Comparison of ENCODE assay signal across 22 cellular contexts in genomic region chr6:17902953-17903352, GRCh38.
"Had no signal": no experiment of that assay in that cellular context is flagged by ENCODE, and none has a peak within 500 bp of the region (broad histone marks: within the 10 kb centered on the region; RNA-seq: fewer than 3 reads in every experiment).

No MANE protein-coding gene starts in this region.

- H3K4me3 Mint-ChIP-seq: activated CD4-positive, alpha-beta T cell treated with anti-CD3 and anti-CD28 coated beads, Interleukin-2, amount 10 ng/mL, durations not matched to agents 24 days and 14 days; activated CD8-positive, alpha-beta T cell treated with anti-CD3 and anti-CD28 coated beads, Interleukin-2, amount 10 ng/mL, durations not matched to agents 7 days and 5 days; activated naive CD4-positive, alpha-beta T cell treated with anti-CD3 and anti-CD28 coated beads for 36 hours; activated T-cell treated with anti-CD3 and anti-CD28 coated beads, Interleukin-2, amount 50 U/mL, for 24 hours; nephron progenitor cell; T-cell had no signal

- H3K9me3 ChIP-seq: ascending aorta, tibial artery had no signal

- H3K27ac Mint-ChIP-seq: activated CD4-positive, alpha-beta T cell treated with anti-CD3 and anti-CD28 coated beads, Interleukin-2, amount 10 ng/mL, durations not matched to agents 24 days and 14 days; activated CD8-positive, alpha-beta T cell treated with anti-CD3 and anti-CD28 coated beads, Interleukin-2, amount 10 ng/mL, durations not matched to agents 7 days and 5 days; activated naive CD4-positive, alpha-beta T cell treated with anti-CD3 and anti-CD28 coated beads for 36 hours; activated T-cell treated with anti-CD3 and anti-CD28 coated beads, Interleukin-2, amount 50 U/mL, for 24 hours; activated T-helper 2 cell treated with anti-CD3 and anti-CD28 coated beads, Interferon-gamma antibody, Interleukin-2, Interleukin-4, amounts not matched to agents 10 μg/mL and 5 μg/mL and 100 μg/mL, durations not matched to agents 14 hours and 24 hours and 36 hours; nephron progenitor cell; T-cell had no signal

- DNase-seq: activated CD4-positive, alpha-beta T cell treated with anti-CD3 and anti-CD28 coated beads, Interleukin-2, amount 10 ng/mL, durations not matched to agents 24 days and 14 days; activated CD4-positive, CD25-positive, alpha-beta regulatory T cell; activated CD8-positive, alpha-beta T cell treated with anti-CD3 and anti-CD28 coated beads, Interleukin-2, amount 10 ng/mL, durations not matched to agents 7 days and 5 days; activated naive CD4-positive, alpha-beta T cell treated with anti-CD3 and anti-CD28 coated beads for 36 hours; activated T-cell treated with anti-CD3 and anti-CD28 coated beads, Interleukin-2, amount 50 U/mL, for 24 hours; effector CD4-positive, alpha-beta T cell; foreskin fibroblast; islet precursor cell; left colon; midbrain; nephron progenitor cell; nucleus accumbens; stimulated activated CD4-positive, alpha-beta T cell treated with anti-CD3 and anti-CD28 coated beads, Interleukin-12 subunit alpha, Interleukin-12 subunit beta, amount 100 ng/mL, for 4 hours; stimulated activated CD4-positive, alpha-beta T cell treated with anti-CD3 and anti-CD28 coated beads, Interleukin-1b, Interleukin-23, amount 100 ng/mL, for 48 hours; stimulated activated naive CD4-positive, alpha-beta T cell treated with Interleukin-2 at 50 U/mL for 16 hours; substantia nigra; T-cell; tibial artery had no signal

- ATAC-seq: activated CD8-positive, alpha-beta T cell treated with anti-CD3 and anti-CD28 coated beads, Interleukin-2, amount 10 ng/mL, durations not matched to agents 7 days and 5 days; left colon; T-cell had no signal

- H3K27me3 ChIP-seq: ascending aorta, hepatocyte, tibial artery had no signal

- H3K9me3 Mint-ChIP-seq: activated naive CD4-positive, alpha-beta T cell treated with anti-CD3 and anti-CD28 coated beads for 36 hours; activated T-cell treated with anti-CD3 and anti-CD28 coated beads, Interleukin-2, amount 50 U/mL, for 24 hours had no signal

- H3K36me3 Mint-ChIP-seq: T-cell had no signal

- H3K36me3 ChIP-seq: ascending aorta had no signal

- H3K27ac ChIP-seq: hepatocyte, tibial artery had no signal

- H3K4me3 ChIP-seq: ascending aorta, hepatocyte, lung, tibial artery had no signal
